Comparison of ENCODE assay signal across 15 cellular contexts in genomic region chr15:36370735-36371115, GRCh38.
DNase-seq lines count a peak whose midpoint lies in the region; ATAC-seq, FAIRE-seq and TF ChIP-seq lines count a peak whose summit lies in the region.
"Had no signal": no experiment of that assay in that cellular context is flagged by ENCODE, and none has a peak within 500 bp of the region (broad histone marks: within the 10 kb centered on the region; RNA-seq: fewer than 3 reads in every experiment).

No MANE protein-coding gene starts in this region.

- ATAC-seq in A549 (peak in 1 of 2 experiments; percentile 67; a peak in 3 of 6 replicates), HG02981 (IDR thresholded peaks at IDR 0.05; ENCODE audit: unreplicated experiment) (no peak)
- ATAC-seq in effector memory CD8-positive, alpha-beta T cell (replicated peaks), result no peak
- ATAC-seq: gastroesophageal sphincter had no signal

- no peak for TF ChIP-seq POLR2A in A549 (IDR thresholded peaks at IDR 0.05; ENCODE audit: low read length)
- no peak for TF ChIP-seq POLR2A in tibial nerve (IDR thresholded peaks at IDR 0.05)

- H3K4me3 ChIP-seq in A549 (no peak overlapping the region), adipocyte (ENCODE audit: low read length) (no peak overlapping the region), foreskin fibroblast (ENCODE audit: low read depth in 1 of 2, low read length in 2 of 2) (no peak overlapping the region), tibial nerve (no peak overlapping the region)
- H3K4me3 ChIP-seq: gastroesophageal sphincter had no signal

- CTCF ChIA-PET in A549 (lab: Yijun Ruan, JAX), result no interaction called here

- H3K4me1 ChIP-seq in A549 (peaks cover 50% of the 10 kb centered on the region), adipocyte (ENCODE audit: control insufficient read depth, insufficient read depth, low read length) (peaks cover 29% of the 10 kb centered on the region), tibial nerve (no peaks in the 10 kb centered on the region)
- H3K4me1 ChIP-seq: gastroesophageal sphincter had no signal

- peaks cover 0 to 7% of the 10 kb centered on the region in 2 donors for H3K9me3 Mint-ChIP-seq in effector memory CD8-positive, alpha-beta T cell

- H3K27ac ChIP-seq in A549 (peak overlapping the region; percentile 59 to 78; a peak in 5 of 6 replicates), tibial nerve (no peak overlapping the region)
- H3K27ac ChIP-seq: gastroesophageal sphincter, neutrophil had no signal

- H3K27me3 ChIP-seq in adipocyte (replicated peaks; ENCODE audit: control insufficient read depth, insufficient read depth, low read length) (no peaks in the 10 kb centered on the region), tibial nerve (no peaks in the 10 kb centered on the region)
- H3K27me3 ChIP-seq: gastroesophageal sphincter, neutrophil had no signal

- peak; percentile 67 for FAIRE-seq in A549 (lab: Jason Lieb, UNC)
- FAIRE-seq: urothelium cell line had no signal

- no peaks in the 10 kb centered on the region for H3K36me3 Mint-ChIP-seq in effector memory CD8-positive, alpha-beta T cell (ENCODE audit: insufficient read depth)

- TF ChIP-seq EP300 in A549 (IDR thresholded peaks at IDR 0.05) (no peak), tibial nerve (IDR thresholded peaks at IDR 0.05) (no peak)

- TF ChIP-seq RAD21 in A549 (conservative IDR thresholded peaks at IDR 0.05 in 1 of 2, IDR thresholded peaks at IDR 0.05 in 1 of 2), result peak in 1 of 2 experiments; percentile 35; a peak in 2 of 5 replicates

- no peaks in the 10 kb centered on the region for H3K4me1 Mint-ChIP-seq in effector memory CD8-positive, alpha-beta T cell (ENCODE audit: low read depth in 2 of 2)

- TF ChIP-seq CTCF in A549 (IDR thresholded peaks at IDR 0.05) (no peak), foreskin fibroblast (IDR thresholded peaks at IDR 0.05; ENCODE audit: low read depth, low read length) (no peak), tibial nerve (IDR thresholded peaks at IDR 0.05) (no peak)

- H3K9me3 ChIP-seq in A549 (no peaks in the 10 kb centered on the region), adipocyte (ENCODE audit: control insufficient read depth, low read length) (no peaks in the 10 kb centered on the region), tibial nerve (no peaks in the 10 kb centered on the region)
- H3K9me3 ChIP-seq: gastroesophageal sphincter, neutrophil had no signal

- no peak overlapping the region for H3K27ac Mint-ChIP-seq in effector memory CD8-positive, alpha-beta T cell

- H3K4me2 ChIP-seq in A549, result peak overlapping the region; percentile 67

- DNase-seq in A549 (ENCODE audit: low read depth in 1 of 2, low spot score in 1 of 2), result peak in 1 of 2 experiments; percentile 70
- DNase-seq in HCEC 1CT, result peak; percentile 89
- peak; percentile 58 for DNase-seq in adipocyte (ENCODE audit: low read depth)
- DNase-seq in foreskin fibroblast, result peak; percentile 76 to 82
- DNase-seq in mesenteric fat pad (ENCODE audit: low spot score), result no peak
- DNase-seq in tibial nerve (ENCODE audit: low spot score in 2 of 2), result no peak
- DNase-seq in effector memory CD8-positive, alpha-beta T cell, result no peak
- DNase-seq: activated gamma-delta T cell, DMS79, Karpas-422, T-helper 2 cell had no signal

- no peaks in the 10 kb centered on the region for H3K27me3 Mint-ChIP-seq in effector memory CD8-positive, alpha-beta T cell

- POLR2A ChIA-PET in A549 (lab: Yijun Ruan, JAX), result no interaction called here

- H3K36me3 ChIP-seq in adipocyte (ENCODE audit: control insufficient read depth, insufficient read depth, low read length, severe bottlenecking), result no peaks in the 10 kb centered on the region
- H3K36me3 ChIP-seq in tibial nerve, result no peaks in the 10 kb centered on the region
- H3K36me3 ChIP-seq: gastroesophageal sphincter, neutrophil had no signal

- H3K4me3 Mint-ChIP-seq in effector memory CD8-positive, alpha-beta T cell, result no peak overlapping the region

- peak overlapping the region; percentile 73 for H3K9ac ChIP-seq in adipocyte (ENCODE audit: low read length)

TF ChIP-seq in A549, 52 proteins besides CTCF, POLR2A, EP300 and RAD21:
- no peak for TF ChIP-seq CHD2 (IDR thresholded peaks at IDR 0.05; ENCODE audit: low read length, partially characterized antibody)
- no peak for TF ChIP-seq BHLHE40 (IDR thresholded peaks at IDR 0.05; ENCODE audit: low read depth, low read length)
- no peak for TF ChIP-seq NFE2L2 (conservative IDR thresholded peaks at IDR 0.05; ENCODE audit: low read length)
- peak in 1 of 2 experiments; percentile 91; a peak in 2 of 4 replicates for TF ChIP-seq CEBPB (IDR thresholded peaks at IDR 0.05)
- TF ChIP-seq NR3C1 (IDR thresholded peaks at IDR 0.05), result no peak
- TF ChIP-seq CBX8 (IDR thresholded peaks at IDR 0.05), result no peak
- peak; percentile 77 for TF ChIP-seq JUNB (IDR thresholded peaks at IDR 0.05)
- no peak for TF ChIP-seq ESRRA (IDR thresholded peaks at IDR 0.05; ENCODE audit: borderline replicate concordance, low read length)
- TF ChIP-seq ZC3H11A (IDR thresholded peaks at IDR 0.05), result no peak
- TF ChIP-seq NPAS2 (CRISPR knock-in tag; IDR thresholded peaks at IDR 0.05; ENCODE audit: borderline replicate concordance), result no peak
- no peak for TF ChIP-seq KDM1A (IDR thresholded peaks at IDR 0.05; ENCODE audit: low read depth)
- TF ChIP-seq SREBF2 (IDR thresholded peaks at IDR 0.05), result no peak
- no peak for TF ChIP-seq RARB (CRISPR knock-in tag; IDR thresholded peaks at IDR 0.05)
- no peak for TF ChIP-seq EHMT2 (IDR thresholded peaks at IDR 0.05; ENCODE audit: low read depth)
- TF ChIP-seq HMGXB4 (CRISPR knock-in tag; IDR thresholded peaks at IDR 0.05; ENCODE audit: borderline replicate concordance), result no peak
- no peak for TF ChIP-seq MAZ (IDR thresholded peaks at IDR 0.05; ENCODE audit: borderline replicate concordance, low read depth, low read length)
- TF ChIP-seq FOSL2 (IDR thresholded peaks at IDR 0.05), result peak; percentile 50; the same call in 1 of the 2 replicates
- TF ChIP-seq FOSL2 (CRISPR knock-in tag; IDR thresholded peaks at IDR 0.05), result peak; percentile 78; the same call in 1 of the 2 replicates
- TF ChIP-seq RFX5 (IDR thresholded peaks at IDR 0.05), result no peak
- TF ChIP-seq MAX (IDR thresholded peaks at IDR 0.05), result no peak
- TF ChIP-seq MAFK (IDR thresholded peaks at IDR 0.05; ENCODE audit: partially characterized antibody), result no peak
- TF ChIP-seq TP53 (CRISPR knock-in tag; IDR thresholded peaks at IDR 0.05), result no peak
- peak; percentile 97 for TF ChIP-seq GATA3 (IDR thresholded peaks at IDR 0.05; ENCODE audit: borderline replicate concordance)
TF ChIP-seq in A549: peak in this region for 4.

Comparison
In these comparisons a context has a peak if more than half of its experiments do, and no peak if none do; other contexts are left out.
1. DNase-seq: peak in HCEC 1CT (single experiment), adipocyte (single experiment) and foreskin fibroblast (2 of 2); none in mesenteric fat pad (single experiment), tibial nerve (0 of 2) and effector memory CD8-positive, alpha-beta T cell (0 of 3).
2. H3K27ac ChIP-seq: peak in A549 (2 of 2); none in tibial nerve (0 of 4).